In genomic region chr11:35185696-35186095, GRCh38 we compare ENCODE assay signal across 17 cellular contexts. TPM values are rescaled to one million over a fixed set of nuclear protein-coding genes. Genes with fewer than 3 reads are reported as not detected.
DNase-seq lines count a peak whose midpoint lies in the region; ATAC-seq and TF ChIP-seq lines count a peak whose summit lies in the region.
"Had no signal": no experiment of that assay in that cellular context is flagged by ENCODE, and none has a peak within 500 bp of the region (broad histone marks: within the 10 kb centered on the region; RNA-seq: fewer than 3 reads in every experiment).

No MANE protein-coding gene starts in this region.

- no peaks in the 10 kb centered on the region for H3F3A ChIP-seq in GM23338 (replicated peaks; ENCODE audit: low read depth)

- TF ChIP-seq CTCF in GM23338 (conservative IDR thresholded peaks at IDR 0.05; ENCODE audit: low read depth in 2 of 2) (no peak), nephron (IDR thresholded peaks at IDR 0.05; ENCODE audit: unreplicated experiment in 3 of 3) (no peak)

- H3K4me3 Mint-ChIP-seq in CD4-positive, CD25-positive, alpha-beta regulatory T cell = peak overlapping the region in 3 of 4 donors; percentile 8 to 64 (median 48)
- no peak overlapping the region for H3K4me3 Mint-ChIP-seq in GM23338
- no peak overlapping the region for H3K4me3 Mint-ChIP-seq in central memory CD8-positive, alpha-beta T cell
- H3K4me3 Mint-ChIP-seq in nephron = no peak overlapping the region
- H3K4me3 Mint-ChIP-seq in T-helper 2 cell treated with Interferon-gamma antibody and Interleukin-4, amounts not matched to agents 5 μg/mL and 100 μg/mL, for 36 hours = no peak overlapping the region

- no peaks in the 10 kb centered on the region for H3K9me3 ChIP-seq in CD4-positive, CD25-positive, alpha-beta regulatory T cell (ENCODE audit: control insufficient read depth in 2 of 2, low read length in 2 of 2)
- H3K9me3 ChIP-seq: Caco-2, right lobe of liver had no signal

- no peaks in the 10 kb centered on the region for H4K20me1 ChIP-seq in GM23338 (replicated peaks; ENCODE audit: insufficient read depth)

- H3K27me3 ChIP-seq in CD4-positive, CD25-positive, alpha-beta regulatory T cell (ENCODE audit: control insufficient read depth, insufficient read depth, low read length) = no peaks in the 10 kb centered on the region
- H3K27me3 ChIP-seq in GM23338 (ENCODE audit: insufficient read depth) = no peaks in the 10 kb centered on the region
- H3K27me3 ChIP-seq: right lobe of liver had no signal

- H3K36me3 ChIP-seq in CD4-positive, CD25-positive, alpha-beta regulatory T cell (ENCODE audit: control insufficient read depth, insufficient read depth, low read length) = peaks cover 94% of the 10 kb centered on the region
- H3K36me3 ChIP-seq in GM23338 (ENCODE audit: insufficient read depth) = no peaks in the 10 kb centered on the region
- H3K36me3 ChIP-seq: right lobe of liver had no signal

- H3K4me1 Mint-ChIP-seq in CD4-positive, CD25-positive, alpha-beta regulatory T cell = peaks cover 30 to 86% (median 64%) of the 10 kb centered on the region in 4 donors
- H3K4me1 Mint-ChIP-seq in GM23338 (peaks cover 7% of the 10 kb centered on the region; the same call in 2 of the 3 replicates), nephron (peaks cover 33% of the 10 kb centered on the region)
- H3K4me1 Mint-ChIP-seq in central memory CD8-positive, alpha-beta T cell = peaks cover 61% of the 10 kb centered on the region
- peaks cover 33% of the 10 kb centered on the region for H3K4me1 Mint-ChIP-seq in T-helper 2 cell treated with Interferon-gamma antibody and Interleukin-4, amounts not matched to agents 5 μg/mL and 100 μg/mL, for 36 hours (ENCODE audit: low read depth)

- no peaks in the 10 kb centered on the region for H3K9me3 Mint-ChIP-seq in CD4-positive, CD25-positive, alpha-beta regulatory T cell
- H3K9me3 Mint-ChIP-seq in GM23338 (no peaks in the 10 kb centered on the region), nephron (no peaks in the 10 kb centered on the region)
- no peaks in the 10 kb centered on the region for H3K9me3 Mint-ChIP-seq in central memory CD8-positive, alpha-beta T cell
- no peaks in the 10 kb centered on the region for H3K9me3 Mint-ChIP-seq in T-helper 2 cell treated with Interferon-gamma antibody and Interleukin-4, amounts not matched to agents 5 μg/mL and 100 μg/mL, for 36 hours

- DNase-seq in CD4-positive, CD25-positive, alpha-beta regulatory T cell = no peak
- no peak for DNase-seq in GM23338 (ENCODE audit: low spot score)
- no peak for DNase-seq in central memory CD8-positive, alpha-beta T cell (ENCODE audit: low spot score in 2 of 2)
- no peak for DNase-seq in T-helper 2 cell treated with Interferon-gamma antibody and Interleukin-4, amounts not matched to agents 5 μg/mL and 100 μg/mL, for 36 hours (ENCODE audit: low spot score)
- no peak for DNase-seq in posterior vena cava (ENCODE audit: low spot score)
- no peak for DNase-seq in NCI-H526 treated with DMSO at 0.1 percent for 48 hours (lab: John Stamatoyannopoulos, UW)
- DNase-seq: activated CD8-positive, alpha-beta memory T cell treated with anti-CD3 and anti-CD28 coated beads, Interleukin-2, amount 50 U/mL, for 48 hours; Caco-2; HCEC 1CT; Kasumi-1; NCI-H187 treated with DMSO at 0.1 percent for 48 hours; NCI-H82; right lobe of liver; Right ventricle myocardium superior; stimulated activated naive CD8-positive, alpha-beta T cell treated with anti-CD3 and anti-CD28 coated beads, Interleukin-15, Interleukin-2, amounts not matched to agents 100 U/mL and 50 U/mL, for 24 hours had no signal

- H3K36me3 Mint-ChIP-seq in CD4-positive, CD25-positive, alpha-beta regulatory T cell = peaks cover 66% of the 10 kb centered on the region
- H3K36me3 Mint-ChIP-seq in GM23338 (ENCODE audit: low read depth) = no peaks in the 10 kb centered on the region
- H3K36me3 Mint-ChIP-seq in central memory CD8-positive, alpha-beta T cell (ENCODE audit: insufficient read depth) = peaks cover 83% of the 10 kb centered on the region
- H3K36me3 Mint-ChIP-seq in nephron (ENCODE audit: low read depth) = no peaks in the 10 kb centered on the region
- peaks cover 76% of the 10 kb centered on the region for H3K36me3 Mint-ChIP-seq in T-helper 2 cell treated with Interferon-gamma antibody and Interleukin-4, amounts not matched to agents 5 μg/mL and 100 μg/mL, for 36 hours (ENCODE audit: low read depth)

- H3K27me3 Mint-ChIP-seq in CD4-positive, CD25-positive, alpha-beta regulatory T cell = no peaks in the 10 kb centered on the region
- peaks cover 3% of the 10 kb centered on the region for H3K27me3 Mint-ChIP-seq in GM23338 (ENCODE audit: insufficient read depth, low read depth, poor library complexity)
- no peaks in the 10 kb centered on the region for H3K27me3 Mint-ChIP-seq in central memory CD8-positive, alpha-beta T cell
- H3K27me3 Mint-ChIP-seq in nephron (ENCODE audit: low read depth) = peaks cover 9% of the 10 kb centered on the region
- H3K27me3 Mint-ChIP-seq in T-helper 2 cell treated with Interferon-gamma antibody and Interleukin-4, amounts not matched to agents 5 μg/mL and 100 μg/mL, for 36 hours (ENCODE audit: low read depth) = no peaks in the 10 kb centered on the region

- no peak for ATAC-seq in CD4-positive, CD25-positive, alpha-beta regulatory T cell (ENCODE audit: low read depth in 2 of 2)
- ATAC-seq in GM23338 = no peak
- ATAC-seq in central memory CD8-positive, alpha-beta T cell (replicated peaks; ENCODE audit: extremely low read depth, poor library complexity, severe bottlenecking) = no peak
- ATAC-seq: right lobe of liver; stimulated activated naive CD8-positive, alpha-beta T cell treated with anti-CD3 and anti-CD28 coated beads, Interleukin-15, Interleukin-2, amounts not matched to agents 100 U/mL and 50 U/mL, for 24 hours had no signal

- intact Hi-C loops in posterior vena cava (cut with DNase I) = no loop called here

- no peak overlapping the region for H2AFZ ChIP-seq in GM23338

- peak overlapping the region; percentile 1 for H3K27ac ChIP-seq in CD4-positive, CD25-positive, alpha-beta regulatory T cell (ENCODE audit: insufficient read depth, low read length, poor library complexity, severe bottlenecking)
- no peak overlapping the region for H3K27ac ChIP-seq in GM23338 (ENCODE audit: low read depth)
- H3K27ac ChIP-seq: HL-60, right lobe of liver had no signal

- no peaks in the 10 kb centered on the region for H3K79me2 ChIP-seq in GM23338 (replicated peaks; ENCODE audit: insufficient read depth)

- H3K4me3 ChIP-seq in CD4-positive, CD25-positive, alpha-beta regulatory T cell (ENCODE audit: low read depth, low read length) = no peak overlapping the region
- H3K4me3 ChIP-seq in GM23338 = no peak overlapping the region
- H3K4me3 ChIP-seq: right lobe of liver had no signal

- no peaks in the 10 kb centered on the region for H3K9me2 ChIP-seq in GM23338 (ENCODE audit: insufficient read depth)

- H3K4me2 ChIP-seq in GM23338 = no peak overlapping the region

- peaks cover 60% of the 10 kb centered on the region for H3K4me1 ChIP-seq in CD4-positive, CD25-positive, alpha-beta regulatory T cell (ENCODE audit: control insufficient read depth, insufficient read depth, low read length, poor library complexity, severe bottlenecking)
- peaks cover 3% of the 10 kb centered on the region for H3K4me1 ChIP-seq in GM23338 (ENCODE audit: insufficient read depth)

- H3K27ac Mint-ChIP-seq in CD4-positive, CD25-positive, alpha-beta regulatory T cell = peak overlapping the region; percentile 63 to 97 (median 93)
- peak overlapping the region; percentile 63; the same call in 1 of the 2 replicates for H3K27ac Mint-ChIP-seq in GM23338
- H3K27ac Mint-ChIP-seq in central memory CD8-positive, alpha-beta T cell (ENCODE audit: low read depth) = peak overlapping the region; percentile 85
- H3K27ac Mint-ChIP-seq in nephron = peak overlapping the region in 2 of 3 experiments; percentile 13 to 43
- H3K27ac Mint-ChIP-seq in T-helper 2 cell treated with Interferon-gamma antibody and Interleukin-4, amounts not matched to agents 5 μg/mL and 100 μg/mL, for 36 hours = no peak overlapping the region

TF ChIP-seq in GM23338, 12 proteins besides CTCF, POLR2A, EP300 and RAD21 (continues in another document):
- TF ChIP-seq NANOG (IDR thresholded peaks at IDR 0.05; ENCODE audit: borderline replicate concordance) = no peak
- TF ChIP-seq CREB1 (CRISPR knock-in tag; IDR thresholded peaks at IDR 0.05; ENCODE audit: low read depth) = no peak
- no peak for TF ChIP-seq POLR2AphosphoS5 (IDR thresholded peaks at IDR 0.05; ENCODE audit: low read depth)
- no peak for TF ChIP-seq EZH2phosphoT487 (IDR thresholded peaks at IDR 0.05; ENCODE audit: unreplicated experiment)
- no peak for TF ChIP-seq ZNF331 (CRISPR knock-in tag; IDR thresholded peaks at IDR 0.05; ENCODE audit: low read depth)
- TF ChIP-seq JUNB (IDR thresholded peaks at IDR 0.05; ENCODE audit: unreplicated experiment) = no peak
- no peak for TF ChIP-seq STAT1 (IDR thresholded peaks at IDR 0.05; ENCODE audit: unreplicated experiment)

RNA-seq across cellular contexts. Expression of gene CD44, which starts 46.7 kb away (rescaled TPM):
- 1,181 TPM for total RNA-seq in CD4-positive, CD25-positive, alpha-beta regulatory T cell
- 100 to 1,000 TPM; 441 to 539 (median 477) TPM for polyA plus RNA-seq in CD4-positive, CD25-positive, alpha-beta regulatory T cell
- total RNA-seq in GM23338 (2014; rRNA removed; shearing (Covaris generic)) = 8.3 and 10.1 TPM in 2 replicates
- polyA plus RNA-seq in GM23338 (2016; fragmentation: Nextera tagmentation; extraction: Ambion mirVana) = 3.8 and 4.0 TPM in 2 replicates
- total RNA-seq in posterior vena cava = 100 to 1,000 TPM; 219 to 562 TPM

Comparison
In these comparisons a context has a peak if more than half of its experiments do, and no peak if none do; other contexts are left out.
1. H3K4me3 Mint-ChIP-seq: peak in CD4-positive, CD25-positive, alpha-beta regulatory T cell (3 of 4); none in GM23338 (single experiment), central memory CD8-positive, alpha-beta T cell (single experiment), nephron (0 of 3) and T-helper 2 cell treated with Interferon-gamma antibody and Interleukin-4, amounts not matched to agents 5 μg/mL and 100 μg/mL, for 36 hours (single experiment).
2. RNA of gene CD44, which starts 46.7 kb away (total RNA-seq): 1,181 TPM in CD4-positive, CD25-positive, alpha-beta regulatory T cell (single experiment) and 219 to 562 TPM in posterior vena cava; 8.3 to 10.1 TPM in GM23338; every median in the first group is over 10 times any median in the second.